In the genomic region with DNA sequence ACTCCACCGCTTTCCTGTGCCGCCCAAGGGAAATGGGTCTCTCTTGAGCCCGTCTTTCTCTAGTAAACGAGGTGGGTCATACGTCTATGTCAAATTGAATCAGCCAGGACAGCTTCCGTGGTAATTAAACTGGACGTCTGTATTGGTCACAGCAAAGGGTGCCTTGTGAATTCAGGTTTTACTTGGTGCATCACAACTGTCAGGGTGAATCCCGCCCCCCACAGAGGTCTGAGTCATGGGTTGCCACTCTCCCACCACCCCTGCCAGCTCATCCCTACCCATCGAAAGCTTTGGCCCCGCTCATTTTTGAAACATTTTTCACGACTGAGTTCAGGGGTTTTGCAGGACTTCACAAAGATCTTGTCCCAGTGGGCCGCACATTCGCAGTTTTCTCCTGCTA, we compare ENCODE assay signal across 17 cellular contexts. TPM values are rescaled to one million over a fixed set of nuclear protein-coding genes. Genes with fewer than 3 reads are reported as not detected.
DNase-seq lines count a peak whose midpoint lies in the region; ATAC-seq and TF ChIP-seq lines count a peak whose summit lies in the region.
"Had no signal": no experiment of that assay in that cellular context is flagged by ENCODE, and none has a peak within 500 bp of the region (broad histone marks: within the 10 kb centered on the region; RNA-seq: fewer than 3 reads in every experiment).

No MANE protein-coding gene starts in this region.

- 14 to 30% methylated on average over 11 to 13 of the region's 13 CpGs for WGBS in endodermal cell (ENCODE audit: insufficient coverage in 1 of 2, insufficient read length in 1 of 2), 2 experiments
- 69% methylated on average over 13 of the region's 13 CpGs for WGBS in prostate gland

- no peaks in the 10 kb centered on the region for H3K36me3 Mint-ChIP-seq in endodermal cell (ENCODE audit: low read depth)

- H3K9ac ChIP-seq in ES-I3 (ENCODE audit: low read depth, low read length) (peak overlapping the region; percentile 1; the same call in 1 of the 2 replicates), endodermal cell (ENCODE audit: extremely low read depth, low read length, poor library complexity, severe bottlenecking) (no peak overlapping the region)

- H3K27ac Mint-ChIP-seq in endodermal cell: no peak overlapping the region

- H3K27me3 ChIP-seq in endodermal cell (ENCODE audit: control insufficient read depth, insufficient read depth, low read length, poor library complexity, severe bottlenecking): peaks cover 90% of the 10 kb centered on the region
- no peaks in the 10 kb centered on the region for H3K27me3 ChIP-seq in prostate gland (replicated peaks; ENCODE audit: insufficient read depth)

- H3K9me3 ChIP-seq in ES-I3 (ENCODE audit: control insufficient read depth, insufficient read depth, low read length) (no peaks in the 10 kb centered on the region), endodermal cell (ENCODE audit: control insufficient read depth, low read length) (no peaks in the 10 kb centered on the region), prostate gland (no peaks in the 10 kb centered on the region)

- peaks cover 54% of the 10 kb centered on the region for H3K4me1 Mint-ChIP-seq in endodermal cell

- H3K4me3 Mint-ChIP-seq in endodermal cell: no peak overlapping the region

- no peaks in the 10 kb centered on the region for H3K9me3 Mint-ChIP-seq in endodermal cell

- peak; percentile 72 for DNase-seq in NCI-H2227 (lab: John Stamatoyannopoulos, UW; ENCODE audit: unreplicated experiment)
- DNase-seq in endodermal cell: peak; percentile 66
- no peak for DNase-seq in prostate gland (ENCODE audit: low spot score)
- no peak for DNase-seq in NCI-H524 (lab: John Stamatoyannopoulos, UW)
- no peak for DNase-seq in cortex of kidney (lab: John Stamatoyannopoulos, UW)
- DNase-seq: C1 segment of cervical spinal cord, DND-41, GF-D8, KBM-7, MV-4-11, NCI-H187 treated with DMSO at 0.1 percent for 48 hours had no signal

- peaks cover 89% of the 10 kb centered on the region for H3K27me3 Mint-ChIP-seq in endodermal cell (ENCODE audit: insufficient read depth)

- H3K27ac ChIP-seq in endodermal cell (ENCODE audit: low read depth, low read length): no peak overlapping the region
- peak overlapping the region; percentile 90 to 93 for H3K27ac ChIP-seq in prostate gland
- H3K27ac ChIP-seq: SK-N-MC had no signal

- H3K4me3 ChIP-seq in endodermal cell (ENCODE audit: low read length): no peak overlapping the region
- H3K4me3 ChIP-seq in prostate gland: no peak overlapping the region
- H3K4me3 ChIP-seq: SK-N-MC had no signal

- ATAC-seq in HG02840 (IDR thresholded peaks at IDR 0.05; ENCODE audit: low FRiP score, unreplicated experiment): no peak

- no peaks in the 10 kb centered on the region for H3K36me3 ChIP-seq in ES-I3 (ENCODE audit: insufficient read depth, low read length)
- no peaks in the 10 kb centered on the region for H3K36me3 ChIP-seq in endodermal cell (ENCODE audit: control insufficient read depth, insufficient read depth, low read length)
- H3K36me3 ChIP-seq in prostate gland: no peaks in the 10 kb centered on the region

- TF ChIP-seq POLR2A in prostate gland (IDR thresholded peaks at IDR 0.05): no peak

- H3K4me1 ChIP-seq in ES-I3 (ENCODE audit: insufficient read depth, low read length) (peaks cover 15% of the 10 kb centered on the region; the same call in 1 of the 2 replicates), endodermal cell (ENCODE audit: control insufficient read depth, insufficient read depth, low read length) (peaks cover 3% of the 10 kb centered on the region), prostate gland (replicated peaks) (no peaks in the 10 kb centered on the region)

- intact Hi-C loops in prostate gland (cut with DNase I): no loop called here

- TF ChIP-seq CTCF in endodermal cell (conservative IDR thresholded peaks at IDR 0.05) (no peak), prostate gland (IDR thresholded peaks at IDR 0.05) (no peak)

RNA-seq across cellular contexts. Expression of a gene that starts 8.0 kb away (rescaled TPM):
- 1 to 10 TPM; 3.3 to 5.2 TPM for total RNA-seq in endodermal cell
- polyA plus RNA-seq in endodermal cell (2013, experiment 1 of 2): 9.5 TPM
- polyA plus RNA-seq in endodermal cell (2013, experiment 2 of 2): 8.1 TPM
- 10 to 100 TPM in 1 of 2 donors, 1 to 10 TPM in 1; 7.4 to 44.5 TPM for total RNA-seq in prostate gland
- total RNA-seq: A673, HT-29, NCI-H460 had no signal

Comparison
In these comparisons a context has a peak if more than half of its experiments do, and no peak if none do; other contexts are left out.
1. DNase-seq: peak in NCI-H2227 (single experiment) and endodermal cell (single experiment); none in prostate gland (single experiment), NCI-H524 (0 of 2) and cortex of kidney (single experiment).